Comparison of ENCODE assay signal across 12 cellular contexts in the genomic region with DNA sequence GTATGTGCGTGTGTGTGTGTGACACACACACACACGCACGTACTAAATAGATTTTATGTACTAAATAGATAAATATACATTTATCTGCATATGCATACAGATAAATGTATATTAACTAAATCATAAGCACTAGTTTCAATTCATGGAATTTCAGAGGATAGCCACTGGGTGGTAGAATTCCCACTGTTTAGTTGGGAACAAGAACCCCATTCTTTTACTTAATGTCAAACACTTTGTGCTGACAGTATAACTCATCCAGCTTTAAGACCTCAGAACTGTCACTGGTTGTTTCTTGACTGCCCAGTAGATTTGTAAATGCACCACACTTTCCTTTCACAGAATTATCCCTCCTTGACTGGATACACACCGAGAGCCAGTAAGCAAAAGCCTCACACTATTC. TPM values are rescaled to one million over a fixed set of nuclear protein-coding genes. Genes with fewer than 3 reads are reported as not detected.
DNase-seq lines count a peak whose midpoint lies in the region; ATAC-seq, FAIRE-seq and TF ChIP-seq lines count a peak whose summit lies in the region.
"Had no signal": no experiment of that assay in that cellular context is flagged by ENCODE, and none has a peak within 500 bp of the region (broad histone marks: within the 10 kb centered on the region; RNA-seq: fewer than 3 reads in every experiment).

No MANE protein-coding gene starts in this region.

- FAIRE-seq in frontal cortex (lab: Jason Lieb, UNC): peak; percentile 93

- H3K9me3 ChIP-seq in adipocyte (ENCODE audit: control insufficient read depth, low read length) (no peaks in the 10 kb centered on the region), esophagus muscularis mucosa (no peaks in the 10 kb centered on the region)

- no peak for TF ChIP-seq EP300 in esophagus muscularis mucosa (IDR thresholded peaks at IDR 0.05)

- TF ChIP-seq CTCF in esophagus muscularis mucosa (IDR thresholded peaks at IDR 0.05): peak in 1 of 3 experiments; percentile 28

- intact Hi-C loops in sciatic nerve (cut with DNase I) (loop anchor here (5.0 kb wide), 1 partner anchor 260 kb away; no protein-coding TSS in a partner anchor), esophagus muscularis mucosa (cut with DNase I) (no loop called here)

- no peak overlapping the region for H3K9ac ChIP-seq in adipocyte (ENCODE audit: low read length)

- H3K27me3 ChIP-seq in adipocyte (replicated peaks; ENCODE audit: control insufficient read depth, insufficient read depth, low read length): no peaks in the 10 kb centered on the region
- H3K27me3 ChIP-seq in esophagus muscularis mucosa: no peaks in the 10 kb centered on the region

- TF ChIP-seq POLR2A in esophagus muscularis mucosa (IDR thresholded peaks at IDR 0.05; ENCODE audit: low read depth): no peak

- peak; percentile 55 for ATAC-seq in sciatic nerve
- no peak for ATAC-seq in GM21526 (IDR thresholded peaks at IDR 0.05; ENCODE audit: low FRiP score, unreplicated experiment)
- ATAC-seq: Right ventricle myocardium inferior had no signal

- H3K36me3 ChIP-seq in adipocyte (ENCODE audit: control insufficient read depth, insufficient read depth, low read length, severe bottlenecking) (no peaks in the 10 kb centered on the region), esophagus muscularis mucosa (no peaks in the 10 kb centered on the region)

- H3K4me3 ChIP-seq in adipocyte (ENCODE audit: low read length): no peak overlapping the region
- H3K4me3 ChIP-seq in esophagus muscularis mucosa: no peak overlapping the region

- DNase-seq in ELR (ENCODE audit: low read depth) (peak; percentile 11), adipocyte (ENCODE audit: low read depth) (peak; percentile 30), frontal cortex (ENCODE audit: low spot score in 2 of 2) (peak; percentile 1 to 24), sciatic nerve (ENCODE audit: low spot score) (no peak), NCI-H1105 treated with DMSO at 0.1 percent for 48 hours (lab: John Stamatoyannopoulos, UW) (no peak), esophagus muscularis mucosa (ENCODE audit: extremely low spot score) (no peak), NCI-H82 treated with DMSO at 0.1 percent for 48 hours (lab: John Stamatoyannopoulos, UW; ENCODE audit: unreplicated experiment) (no peak)
- DNase-seq: DMS153; NCI-H2171 treated with DMSO at 0.1 percent for 48 hours; stimulated activated CD4-positive, alpha-beta T cell treated with anti-CD3 and anti-CD28 coated beads, Interleukin-4, amount 100 ng/mL, for 1 hour had no signal

- H3K27ac ChIP-seq in esophagus muscularis mucosa (replicated peaks in 1 of 4): no peak overlapping the region

- 81% methylated on average over 4 of the region's 4 CpGs for WGBS in esophagus muscularis mucosa

- H3K4me1 ChIP-seq in adipocyte (ENCODE audit: control insufficient read depth, insufficient read depth, low read length) (peaks cover 29% of the 10 kb centered on the region), esophagus muscularis mucosa (peaks cover 24 to 36% (median 28%) of the 10 kb centered on the region in 4 donors)

RNA-seq across cellular contexts. Expression of gene PPARGC1A, which starts 32.5 kb away (rescaled TPM):
- total RNA-seq in frontal cortex (4.5 TPM), sciatic nerve (21.6 TPM), esophagus muscularis mucosa (10 to 100 TPM; 13.8 to 22.8 (median 17.1) TPM)

Comparison
In these comparisons a context has a peak if more than half of its experiments do, and no peak if none do; other contexts are left out.
1. DNase-seq: peak in ELR (single experiment), adipocyte (single experiment) and frontal cortex (2 of 2); none in sciatic nerve (single experiment), NCI-H1105 treated with DMSO at 0.1 percent for 48 hours (single experiment), esophagus muscularis mucosa (single experiment) and NCI-H82 treated with DMSO at 0.1 percent for 48 hours (single experiment).